21 cellular contexts compared by ENCODE assay signal in genomic region chr6:17923401-17923863, GRCh38.
A peak's percentile ranks its signal among the peaks of the same experiment; 100 is the strongest.
DNase-seq lines count a peak whose midpoint lies in the region; ATAC-seq and TF ChIP-seq lines count a peak whose summit lies in the region.
"Had no signal": no experiment of that assay in that cellular context is flagged by ENCODE, and none has a peak within 500 bp of the region (broad histone marks: within the 10 kb centered on the region; RNA-seq: fewer than 3 reads in every experiment).

No MANE protein-coding gene starts in this region.

- H3K36me3 Mint-ChIP-seq in CD4-positive, alpha-beta memory T cell: no peaks in the 10 kb centered on the region

- H3K4me1 ChIP-seq in cardiac muscle cell (ENCODE audit: low read depth): peaks cover 80% of the 10 kb centered on the region
- peaks cover 18 to 54% of the 10 kb centered on the region in 2 donors for H3K4me1 ChIP-seq in thyroid gland
- H3K4me1 ChIP-seq in CD4-positive, alpha-beta memory T cell (ENCODE audit: insufficient read depth, low read length): no peaks in the 10 kb centered on the region

- CTCF ChIA-PET in CD4-positive, alpha-beta memory T cell (lab: Charles Lee; ENCODE audit: partially characterized antibody): no interaction called here

- H3K36me3 ChIP-seq in cardiac muscle cell: no peaks in the 10 kb centered on the region
- H3K36me3 ChIP-seq in thyroid gland: no peaks in the 10 kb centered on the region
- no peaks in the 10 kb centered on the region for H3K36me3 ChIP-seq in CD4-positive, alpha-beta memory T cell (ENCODE audit: insufficient read depth, low read length)
- H3K36me3 ChIP-seq: neutrophil had no signal

- H3K4me1 Mint-ChIP-seq in CD4-positive, alpha-beta memory T cell: no peaks in the 10 kb centered on the region

- no peaks in the 10 kb centered on the region for H3K27me3 Mint-ChIP-seq in CD4-positive, alpha-beta memory T cell

- TF ChIP-seq POLR2A in thyroid gland (IDR thresholded peaks at IDR 0.05): no peak

- POLR2A ChIA-PET in CD4-positive, alpha-beta memory T cell (lab: Charles Lee; ENCODE audit: partially characterized antibody): no interaction called here

- H3K9me3 Mint-ChIP-seq in CD4-positive, alpha-beta memory T cell: peaks cover 0 to 2% (median 0%) of the 10 kb centered on the region in 8 donors

- H3K9me3 ChIP-seq in cardiac muscle cell (ENCODE audit: low read depth) (no peaks in the 10 kb centered on the region), thyroid gland (no peaks in the 10 kb centered on the region)
- H3K9me3 ChIP-seq in CD4-positive, alpha-beta memory T cell (ENCODE audit: control insufficient read depth in 1 of 2, low read length in 2 of 2): no peaks in the 10 kb centered on the region
- H3K9me3 ChIP-seq: neutrophil had no signal

- intact Hi-C loops in left ventricle myocardium superior (cut with micrococcal nuclease) (no loop called here), thyroid gland (cut with DNase I) (no loop called here)
- intact Hi-C loops in CD4-positive, alpha-beta memory T cell (cut with micrococcal nuclease): no loop called here

- no peaks in the 10 kb centered on the region for H3K27me3 ChIP-seq in cardiac muscle cell
- no peaks in the 10 kb centered on the region for H3K27me3 ChIP-seq in thyroid gland
- no peaks in the 10 kb centered on the region for H3K27me3 ChIP-seq in CD4-positive, alpha-beta memory T cell (ENCODE audit: insufficient read depth, low read length)
- H3K27me3 ChIP-seq: neutrophil had no signal

- peak in 1 of 2 donors; percentile 36 for DNase-seq in cardiac muscle cell (ENCODE audit: low read depth in 1 of 2, low spot score in 1 of 2)
- no peak for DNase-seq in left ventricle myocardium superior
- DNase-seq in astrocyte of the hippocampus (ENCODE audit: low read depth, low spot score): peak; percentile 26
- peak; percentile 13 for DNase-seq in left kidney (ENCODE audit: low read depth, low spot score)
- DNase-seq in thyroid gland: no peak
- no peak for DNase-seq in CD4-positive, alpha-beta memory T cell
- DNase-seq in hippocampal formation (lab: John Stamatoyannopoulos, UW): no peak
- DNase-seq in SW 1271 (lab: John Stamatoyannopoulos, UW): no peak
- DNase-seq: 8988T; activated CD4-positive, alpha-beta T cell treated with anti-CD3 and anti-CD28 coated beads, Interleukin-2, amount 50 U/mL, for 4 hours; activated naive CD4-positive, alpha-beta T cell treated with anti-CD3 and anti-CD28 coated beads, Interleukin-2, amount 50 U/mL, for 16 hours; activated T-cell treated with anti-CD3 and anti-CD28 coated beads, Interleukin-2, amount 50 U/mL, for 1 hour; caudate nucleus; DMS53; effector memory CD4-positive, alpha-beta T cell; midbrain; NCI-H2107; NCI-H748 treated with DMSO at 0.1 percent for 48 hours; PC-9; trophoblast cell had no signal

- no peak overlapping the region for H3K4me3 Mint-ChIP-seq in CD4-positive, alpha-beta memory T cell

- H3K4me3 ChIP-seq in cardiac muscle cell (no peak overlapping the region), thyroid gland (replicated peaks in 1 of 3) (no peak overlapping the region)
- H3K4me3 ChIP-seq in CD4-positive, alpha-beta memory T cell (ENCODE audit: low read length in 2 of 2): no peak overlapping the region
- H3K4me3 ChIP-seq: PC-9 had no signal

- ATAC-seq in left ventricle myocardium superior: no peak

- 37 to 38% methylated on average over 4 of the region's 4 CpGs for WGBS in thyroid gland, 2 donors

- H3K27ac Mint-ChIP-seq in CD4-positive, alpha-beta memory T cell: no peak overlapping the region

- TF ChIP-seq CTCF in cardiac muscle cell (IDR thresholded peaks at IDR 0.05; ENCODE audit: low read depth, low read length) (no peak), thyroid gland (IDR thresholded peaks at IDR 0.05) (no peak)

- H3K27ac ChIP-seq in cardiac muscle cell (peak overlapping the region; percentile 89), thyroid gland (peak overlapping the region; percentile 28 to 77 (median 64))
- no peak overlapping the region for H3K27ac ChIP-seq in CD4-positive, alpha-beta memory T cell (ENCODE audit: low read depth, low read length)
- H3K27ac ChIP-seq: neutrophil, PC-9 had no signal

Comparison
In these comparisons a context has a peak if more than half of its experiments do, and no peak if none do; other contexts are left out.
1. DNase-seq: peak in astrocyte of the hippocampus (single experiment) and left kidney (single experiment); none in left ventricle myocardium superior (single experiment), thyroid gland (0 of 2), CD4-positive, alpha-beta memory T cell (0 of 5), hippocampal formation (0 of 2) and SW 1271 (0 of 2).